8 cellular contexts compared by ENCODE assay signal in the genomic region with DNA sequence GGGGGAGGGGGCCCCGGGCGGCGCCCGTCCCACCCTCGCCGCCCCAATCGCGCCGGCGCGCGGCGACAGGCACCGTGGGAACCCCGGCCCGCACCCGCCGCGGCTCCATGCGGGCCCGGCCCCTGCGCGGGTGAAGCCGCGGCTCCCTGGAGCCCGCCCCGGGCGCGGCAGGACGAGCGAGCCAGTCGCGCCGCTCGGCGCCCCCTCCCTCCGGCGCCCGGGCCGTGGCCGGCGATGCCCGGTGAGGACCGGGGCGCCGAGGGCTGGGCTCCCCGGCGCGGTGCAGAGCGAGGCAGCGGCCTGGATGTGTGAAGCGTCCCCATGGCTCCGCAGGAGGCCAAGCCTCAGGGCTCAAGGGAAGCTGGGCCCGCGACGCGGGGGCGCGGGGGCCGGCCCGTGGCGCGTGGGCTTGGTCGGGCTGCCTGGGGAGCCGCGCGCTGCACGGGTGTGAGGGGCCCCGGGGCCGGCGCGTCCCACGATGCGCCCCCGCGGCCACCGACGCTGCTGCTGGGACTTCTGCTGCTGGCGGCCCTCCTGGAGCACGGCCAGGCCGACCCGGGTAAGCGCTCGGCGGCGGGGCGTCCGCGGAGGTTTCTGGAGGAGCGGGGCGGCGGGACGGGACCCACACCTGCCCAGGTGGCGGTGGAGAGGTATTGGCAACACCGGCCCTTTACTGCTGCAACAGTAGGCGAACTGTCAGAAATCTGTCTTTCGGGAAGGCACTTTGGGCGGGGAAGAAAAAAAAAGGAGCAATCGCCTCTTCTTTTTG. TPM values are rescaled to one million over a fixed set of nuclear protein-coding genes. Genes with fewer than 3 reads are reported as not detected.
DNase-seq lines count a peak whose midpoint lies in the region; ATAC-seq and TF ChIP-seq lines count a peak whose summit lies in the region.

No MANE protein-coding gene starts in this region.

- TF ChIP-seq RAD21 in neural cell (conservative IDR thresholded peaks at IDR 0.05), result peak; percentile 30

- H3K79me2 ChIP-seq in Karpas-422 (ENCODE audit: low read length), result no peaks in the 10 kb centered on the region
- H3K79me2 ChIP-seq in neural cell (replicated peaks; ENCODE audit: insufficient read depth, low read length), result peaks cover 40% of the 10 kb centered on the region

- H3K4me3 ChIP-seq in Karpas-422 (ENCODE audit: low read length) (peak overlapping the region; percentile 65), neural cell (ENCODE audit: low read length) (peak overlapping the region; percentile 92)

- H3K4me2 ChIP-seq in Karpas-422 (ENCODE audit: low read depth, low read length, poor library complexity, severe bottlenecking) (peak overlapping the region; percentile 73), neural cell (ENCODE audit: low read length) (peak overlapping the region; percentile 95)

- H3F3A ChIP-seq in neural cell (ENCODE audit: insufficient read depth, low read length, poor library complexity, severe bottlenecking), result peaks cover 2% of the 10 kb centered on the region

- H3K9me2 ChIP-seq in Karpas-422 (replicated peaks; ENCODE audit: insufficient read depth, low read length) (no peaks in the 10 kb centered on the region), neural cell (ENCODE audit: insufficient read depth, low read length) (no peaks in the 10 kb centered on the region)

- peak overlapping the region; percentile 27; the same call in 1 of the 2 replicates for H2AFZ ChIP-seq in Karpas-422 (ENCODE audit: low read length)
- H2AFZ ChIP-seq in neural cell (ENCODE audit: low read depth, low read length), result no peak overlapping the region

- H3K4me1 ChIP-seq in ES-I3 (ENCODE audit: insufficient read depth, low read length), result peaks cover 16% of the 10 kb centered on the region
- H3K4me1 ChIP-seq in Karpas-422 (ENCODE audit: low read length), result peaks cover 38% of the 10 kb centered on the region

- TF ChIP-seq CTCF in neural cell (IDR thresholded peaks at IDR 0.05; ENCODE audit: poor library complexity, severe bottlenecking), result no peak

- H3K27me3 ChIP-seq in Karpas-422 (ENCODE audit: low read length) (no peaks in the 10 kb centered on the region), neural cell (ENCODE audit: insufficient read depth, low read depth, low read length) (no peaks in the 10 kb centered on the region)

- H4K20me1 ChIP-seq in Karpas-422 (ENCODE audit: insufficient read depth, low read depth, low read length) (no peaks in the 10 kb centered on the region), neural cell (ENCODE audit: insufficient read depth) (peaks cover 12% of the 10 kb centered on the region)

- TF ChIP-seq EP300 in neural cell (conservative IDR thresholded peaks at IDR 0.05; ENCODE audit: poor library complexity, severe bottlenecking), result no peak

- no peak for ATAC-seq in HG03521 (IDR thresholded peaks at IDR 0.05; ENCODE audit: unreplicated experiment)

- H3K27ac ChIP-seq in Karpas-422 (ENCODE audit: low read length), result no peak overlapping the region
- H3K27ac ChIP-seq in neural cell (ENCODE audit: low read length), result no peak overlapping the region

- H3K36me3 ChIP-seq in ES-I3 (ENCODE audit: insufficient read depth, low read length), result no peaks in the 10 kb centered on the region
- H3K36me3 ChIP-seq in Karpas-422 (ENCODE audit: insufficient read depth, low read length), result no peaks in the 10 kb centered on the region
- no peaks in the 10 kb centered on the region for H3K36me3 ChIP-seq in neural cell (ENCODE audit: insufficient read depth, low read length)

- peak overlapping the region; percentile 84 for H3K9ac ChIP-seq in ES-I3 (ENCODE audit: low read depth, low read length)
- peak overlapping the region; percentile 61 for H3K9ac ChIP-seq in Karpas-422 (ENCODE audit: low read length)
- H3K9ac ChIP-seq in neural cell (ENCODE audit: low read length), result peak overlapping the region; percentile 82

- H3K9me3 ChIP-seq in ES-I3 (ENCODE audit: control insufficient read depth, insufficient read depth, low read length) (no peaks in the 10 kb centered on the region), Karpas-422 (ENCODE audit: low read length) (no peaks in the 10 kb centered on the region), neural cell (ENCODE audit: low read length) (no peaks in the 10 kb centered on the region)

- peak; percentile 58 for DNase-seq in Karpas-422
- DNase-seq in ecto neural progenitor cell (ENCODE audit: low spot score), result peak; percentile 69
- no peak for DNase-seq in activated CD4-positive, alpha-beta T cell treated with anti-CD3 and anti-CD28 coated beads, Interleukin-2, amount 50 U/mL, for 4 hours
- DNase-seq in NCI-H510A (lab: John Stamatoyannopoulos, UW), result no peak
- DNase-seq in effector CD4-positive, alpha-beta T cell, result no peak

TF ChIP-seq in neural cell, 6 proteins besides CTCF, POLR2A, EP300 and RAD21:
- TF ChIP-seq EZH2 (IDR thresholded peaks at IDR 0.05; ENCODE audit: borderline replicate concordance, insufficient read depth, low read length, poor library complexity, severe bottlenecking) (no peak), SMC3 (conservative IDR thresholded peaks at IDR 0.05; ENCODE audit: poor library complexity) (peak; percentile 26), POLR2AphosphoS5 (IDR thresholded peaks at IDR 0.05) (no peak), TAF1 (IDR thresholded peaks at IDR 0.05; ENCODE audit: low read depth) (no peak), MXI1 (conservative IDR thresholded peaks at IDR 0.05; ENCODE audit: poor library complexity, severe bottlenecking) (peak; percentile 42)
- TF ChIP-seq, protein P1, sequence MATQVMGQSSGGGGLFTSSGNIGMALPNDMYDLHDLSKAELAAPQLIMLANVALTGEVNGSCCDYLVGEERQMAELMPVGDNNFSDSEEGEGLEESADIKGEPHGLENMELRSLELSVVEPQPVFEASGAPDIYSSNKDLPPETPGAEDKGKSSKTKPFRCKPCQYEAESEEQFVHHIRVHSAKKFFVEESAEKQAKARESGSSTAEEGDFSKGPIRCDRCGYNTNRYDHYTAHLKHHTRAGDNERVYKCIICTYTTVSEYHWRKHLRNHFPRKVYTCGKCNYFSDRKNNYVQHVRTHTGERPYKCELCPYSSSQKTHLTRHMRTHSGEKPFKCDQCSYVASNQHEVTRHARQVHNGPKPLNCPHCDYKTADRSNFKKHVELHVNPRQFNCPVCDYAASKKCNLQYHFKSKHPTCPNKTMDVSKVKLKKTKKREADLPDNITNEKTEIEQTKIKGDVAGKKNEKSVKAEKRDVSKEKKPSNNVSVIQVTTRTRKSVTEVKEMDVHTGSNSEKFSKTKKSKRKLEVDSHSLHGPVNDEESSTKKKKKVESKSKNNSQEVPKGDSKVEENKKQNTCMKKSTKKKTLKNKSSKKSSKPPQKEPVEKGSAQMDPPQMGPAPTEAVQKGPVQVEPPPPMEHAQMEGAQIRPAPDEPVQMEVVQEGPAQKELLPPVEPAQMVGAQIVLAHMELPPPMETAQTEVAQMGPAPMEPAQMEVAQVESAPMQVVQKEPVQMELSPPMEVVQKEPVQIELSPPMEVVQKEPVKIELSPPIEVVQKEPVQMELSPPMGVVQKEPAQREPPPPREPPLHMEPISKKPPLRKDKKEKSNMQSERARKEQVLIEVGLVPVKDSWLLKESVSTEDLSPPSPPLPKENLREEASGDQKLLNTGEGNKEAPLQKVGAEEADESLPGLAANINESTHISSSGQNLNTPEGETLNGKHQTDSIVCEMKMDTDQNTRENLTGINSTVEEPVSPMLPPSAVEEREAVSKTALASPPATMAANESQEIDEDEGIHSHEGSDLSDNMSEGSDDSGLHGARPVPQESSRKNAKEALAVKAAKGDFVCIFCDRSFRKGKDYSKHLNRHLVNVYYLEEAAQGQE (IDR thresholded peaks at IDR 0.05; ENCODE audit: borderline replicate concordance), result no peak

RNA-seq across cellular contexts. Expression of gene KIAA1549L, which starts 0.6 kb away (rescaled TPM):
- 1.4 and 3.5 TPM in 2 replicates for total RNA-seq in Karpas-422 (2014; rRNA removed; shearing (Covaris generic); ENCODE audit: low replicate concordance)
- 13.2 and 14.4 TPM in 2 replicates for polyA plus RNA-seq in neural cell
- 67.9 and 77.4 TPM in 2 replicates for polyA minus RNA-seq in neural cell

Comparison
In these comparisons a context has a peak if more than half of its experiments do, and no peak if none do; other contexts are left out.
1. DNase-seq: peak in Karpas-422 (single experiment) and ecto neural progenitor cell (single experiment); none in activated CD4-positive, alpha-beta T cell treated with anti-CD3 and anti-CD28 coated beads, Interleukin-2, amount 50 U/mL, for 4 hours (0 of 2), NCI-H510A (single experiment) and effector CD4-positive, alpha-beta T cell (single experiment).
2. Peak in every context shown above with its lines, with median percentiles within 50 percentile points of each other: H3K9ac ChIP-seq.